In the genomic region with DNA sequence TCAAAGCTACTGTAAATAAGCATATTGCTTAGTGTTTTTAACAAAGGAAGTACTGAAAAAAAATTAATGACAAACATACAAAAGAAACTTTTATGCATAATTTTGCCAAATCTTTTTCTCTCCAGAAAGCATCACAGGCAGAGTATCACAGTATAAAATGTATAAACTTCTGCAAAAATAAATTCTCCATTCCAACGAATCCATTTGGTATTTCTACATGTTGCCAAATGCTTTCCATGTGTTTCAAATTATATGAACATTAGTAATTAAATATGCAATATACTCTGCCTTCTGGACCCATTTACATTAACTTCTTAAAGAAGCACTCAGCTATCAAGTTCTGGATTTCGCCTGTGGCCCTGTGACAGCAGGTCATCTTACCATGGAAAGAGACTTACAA, we compare ENCODE assay signal across 21 cellular contexts.
"Had no signal": no experiment of that assay in that cellular context is flagged by ENCODE, and none has a peak within 500 bp of the region (broad histone marks: within the 10 kb centered on the region; RNA-seq: fewer than 3 reads in every experiment).

No MANE protein-coding gene starts in this region.

- H3K9me3 ChIP-seq: left ventricle myocardium inferior, psoas muscle, tibial nerve had no signal

- H3K4me3 ChIP-seq: dorsolateral prefrontal cortex, left ventricle myocardium inferior, lung, neural progenitor cell, psoas muscle, smooth muscle cell, tibial nerve had no signal

- ATAC-seq: activated CD4-positive, alpha-beta T cell treated with anti-CD3 and anti-CD28 coated beads for 36 hours; activated CD8-positive, alpha-beta memory T cell treated with anti-CD3 and anti-CD28 coated beads, Interleukin-2, amount 10 ng/mL, durations not matched to agents 7 days and 5 days; activated CD8-positive, alpha-beta T cell treated with anti-CD3 and anti-CD28 coated beads, Interleukin-2, amount 10 ng/mL, durations not matched to agents 7 days and 5 days; activated naive CD8-positive, alpha-beta T cell treated with anti-CD3 and anti-CD28 coated beads, Interleukin-2, amount 50 U/mL, for 24 hours; natural killer cell; psoas muscle had no signal

- DNase-seq: activated CD4-positive, alpha-beta T cell treated with anti-CD3 and anti-CD28 coated beads for 36 hours; activated CD4-positive, CD25-positive, alpha-beta regulatory T cell; activated CD8-positive, alpha-beta memory T cell treated with anti-CD3 and anti-CD28 coated beads, Interleukin-2, amount 10 ng/mL, durations not matched to agents 7 days and 5 days; activated CD8-positive, alpha-beta T cell treated with anti-CD3 and anti-CD28 coated beads, Interleukin-2, amount 10 ng/mL, durations not matched to agents 7 days and 5 days; activated naive CD8-positive, alpha-beta T cell treated with anti-CD3 and anti-CD28 coated beads, Interleukin-2, amount 50 U/mL, for 24 hours; activated T-cell treated with anti-CD3 and anti-CD28 coated beads, Interleukin-2, amount 50 U/mL, for 48 hours; dorsolateral prefrontal cortex; effector memory CD4-positive, alpha-beta T cell; left ventricle myocardium inferior; mesendoderm; natural killer cell; occipital lobe; psoas muscle; stimulated activated CD4-positive, alpha-beta T cell treated with anti-CD3 and anti-CD28 coated beads, Interleukin-15, amount 100 ng/mL, for 24 hours; stimulated activated CD4-positive, alpha-beta T cell treated with anti-CD3 and anti-CD28 coated beads, Interleukin-2, amount 100 ng/mL, for 24 hours; stimulated activated naive CD4-positive, alpha-beta T cell treated with Interleukin-2 at 50 U/mL for 16 hours had no signal

- H3K36me3 ChIP-seq: left ventricle myocardium inferior, neural progenitor cell, tibial nerve had no signal

- H3K9ac ChIP-seq: neural progenitor cell, parathyroid adenoma had no signal

- H3K27ac ChIP-seq: dorsolateral prefrontal cortex, left ventricle myocardium inferior, neural progenitor cell, parathyroid adenoma, psoas muscle, tibial nerve had no signal

- H3K79me2 ChIP-seq: parathyroid adenoma had no signal

- H3K27me3 ChIP-seq: dorsolateral prefrontal cortex, neural progenitor cell, tibial nerve had no signal

- H3K4me1 ChIP-seq: left ventricle myocardium inferior, neural progenitor cell, parathyroid adenoma, psoas muscle, tibial nerve had no signal

- H2AFZ ChIP-seq: parathyroid adenoma had no signal

- H3K4me2 ChIP-seq: neural progenitor cell, smooth muscle cell had no signal
